ENCODE assay signal across 1 cellular context in the genomic region with DNA sequence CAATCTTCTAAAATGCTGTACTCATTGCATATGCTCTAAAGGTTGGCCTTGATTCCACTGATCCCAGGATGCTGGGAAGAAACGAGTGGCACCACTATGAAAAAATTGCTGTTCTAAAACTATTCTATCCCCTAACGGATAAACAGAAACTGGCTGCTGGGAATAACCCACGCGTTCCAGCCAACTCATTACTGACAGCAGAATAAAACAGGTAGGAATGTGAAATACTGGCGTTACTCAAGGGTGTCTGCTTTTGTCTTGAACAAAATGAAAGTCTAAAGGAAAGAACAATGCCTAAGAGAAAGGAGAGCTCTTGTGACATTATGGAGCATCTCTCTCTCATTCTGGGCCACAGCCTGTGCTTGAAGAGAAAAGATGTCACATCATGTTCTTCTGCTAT.
TF ChIP-seq lines count a peak whose summit lies in the region.

No MANE protein-coding gene starts in this region.

TF ChIP-seq in GM23338, 12 proteins besides CTCF, POLR2A, EP300 and RAD21 (continued from another document):
- TF ChIP-seq POLR2AphosphoS5 (IDR thresholded peaks at IDR 0.05; ENCODE audit: low read depth), result no peak
- no peak for TF ChIP-seq NANOG (IDR thresholded peaks at IDR 0.05; ENCODE audit: borderline replicate concordance)
- TF ChIP-seq, protein P1, sequence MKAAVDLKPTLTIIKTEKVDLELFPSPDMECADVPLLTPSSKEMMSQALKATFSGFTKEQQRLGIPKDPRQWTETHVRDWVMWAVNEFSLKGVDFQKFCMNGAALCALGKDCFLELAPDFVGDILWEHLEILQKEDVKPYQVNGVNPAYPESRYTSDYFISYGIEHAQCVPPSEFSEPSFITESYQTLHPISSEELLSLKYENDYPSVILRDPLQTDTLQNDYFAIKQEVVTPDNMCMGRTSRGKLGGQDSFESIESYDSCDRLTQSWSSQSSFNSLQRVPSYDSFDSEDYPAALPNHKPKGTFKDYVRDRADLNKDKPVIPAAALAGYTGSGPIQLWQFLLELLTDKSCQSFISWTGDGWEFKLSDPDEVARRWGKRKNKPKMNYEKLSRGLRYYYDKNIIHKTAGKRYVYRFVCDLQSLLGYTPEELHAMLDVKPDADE (IDR thresholded peaks at IDR 0.05), result no peak
- TF ChIP-seq, protein P2, sequence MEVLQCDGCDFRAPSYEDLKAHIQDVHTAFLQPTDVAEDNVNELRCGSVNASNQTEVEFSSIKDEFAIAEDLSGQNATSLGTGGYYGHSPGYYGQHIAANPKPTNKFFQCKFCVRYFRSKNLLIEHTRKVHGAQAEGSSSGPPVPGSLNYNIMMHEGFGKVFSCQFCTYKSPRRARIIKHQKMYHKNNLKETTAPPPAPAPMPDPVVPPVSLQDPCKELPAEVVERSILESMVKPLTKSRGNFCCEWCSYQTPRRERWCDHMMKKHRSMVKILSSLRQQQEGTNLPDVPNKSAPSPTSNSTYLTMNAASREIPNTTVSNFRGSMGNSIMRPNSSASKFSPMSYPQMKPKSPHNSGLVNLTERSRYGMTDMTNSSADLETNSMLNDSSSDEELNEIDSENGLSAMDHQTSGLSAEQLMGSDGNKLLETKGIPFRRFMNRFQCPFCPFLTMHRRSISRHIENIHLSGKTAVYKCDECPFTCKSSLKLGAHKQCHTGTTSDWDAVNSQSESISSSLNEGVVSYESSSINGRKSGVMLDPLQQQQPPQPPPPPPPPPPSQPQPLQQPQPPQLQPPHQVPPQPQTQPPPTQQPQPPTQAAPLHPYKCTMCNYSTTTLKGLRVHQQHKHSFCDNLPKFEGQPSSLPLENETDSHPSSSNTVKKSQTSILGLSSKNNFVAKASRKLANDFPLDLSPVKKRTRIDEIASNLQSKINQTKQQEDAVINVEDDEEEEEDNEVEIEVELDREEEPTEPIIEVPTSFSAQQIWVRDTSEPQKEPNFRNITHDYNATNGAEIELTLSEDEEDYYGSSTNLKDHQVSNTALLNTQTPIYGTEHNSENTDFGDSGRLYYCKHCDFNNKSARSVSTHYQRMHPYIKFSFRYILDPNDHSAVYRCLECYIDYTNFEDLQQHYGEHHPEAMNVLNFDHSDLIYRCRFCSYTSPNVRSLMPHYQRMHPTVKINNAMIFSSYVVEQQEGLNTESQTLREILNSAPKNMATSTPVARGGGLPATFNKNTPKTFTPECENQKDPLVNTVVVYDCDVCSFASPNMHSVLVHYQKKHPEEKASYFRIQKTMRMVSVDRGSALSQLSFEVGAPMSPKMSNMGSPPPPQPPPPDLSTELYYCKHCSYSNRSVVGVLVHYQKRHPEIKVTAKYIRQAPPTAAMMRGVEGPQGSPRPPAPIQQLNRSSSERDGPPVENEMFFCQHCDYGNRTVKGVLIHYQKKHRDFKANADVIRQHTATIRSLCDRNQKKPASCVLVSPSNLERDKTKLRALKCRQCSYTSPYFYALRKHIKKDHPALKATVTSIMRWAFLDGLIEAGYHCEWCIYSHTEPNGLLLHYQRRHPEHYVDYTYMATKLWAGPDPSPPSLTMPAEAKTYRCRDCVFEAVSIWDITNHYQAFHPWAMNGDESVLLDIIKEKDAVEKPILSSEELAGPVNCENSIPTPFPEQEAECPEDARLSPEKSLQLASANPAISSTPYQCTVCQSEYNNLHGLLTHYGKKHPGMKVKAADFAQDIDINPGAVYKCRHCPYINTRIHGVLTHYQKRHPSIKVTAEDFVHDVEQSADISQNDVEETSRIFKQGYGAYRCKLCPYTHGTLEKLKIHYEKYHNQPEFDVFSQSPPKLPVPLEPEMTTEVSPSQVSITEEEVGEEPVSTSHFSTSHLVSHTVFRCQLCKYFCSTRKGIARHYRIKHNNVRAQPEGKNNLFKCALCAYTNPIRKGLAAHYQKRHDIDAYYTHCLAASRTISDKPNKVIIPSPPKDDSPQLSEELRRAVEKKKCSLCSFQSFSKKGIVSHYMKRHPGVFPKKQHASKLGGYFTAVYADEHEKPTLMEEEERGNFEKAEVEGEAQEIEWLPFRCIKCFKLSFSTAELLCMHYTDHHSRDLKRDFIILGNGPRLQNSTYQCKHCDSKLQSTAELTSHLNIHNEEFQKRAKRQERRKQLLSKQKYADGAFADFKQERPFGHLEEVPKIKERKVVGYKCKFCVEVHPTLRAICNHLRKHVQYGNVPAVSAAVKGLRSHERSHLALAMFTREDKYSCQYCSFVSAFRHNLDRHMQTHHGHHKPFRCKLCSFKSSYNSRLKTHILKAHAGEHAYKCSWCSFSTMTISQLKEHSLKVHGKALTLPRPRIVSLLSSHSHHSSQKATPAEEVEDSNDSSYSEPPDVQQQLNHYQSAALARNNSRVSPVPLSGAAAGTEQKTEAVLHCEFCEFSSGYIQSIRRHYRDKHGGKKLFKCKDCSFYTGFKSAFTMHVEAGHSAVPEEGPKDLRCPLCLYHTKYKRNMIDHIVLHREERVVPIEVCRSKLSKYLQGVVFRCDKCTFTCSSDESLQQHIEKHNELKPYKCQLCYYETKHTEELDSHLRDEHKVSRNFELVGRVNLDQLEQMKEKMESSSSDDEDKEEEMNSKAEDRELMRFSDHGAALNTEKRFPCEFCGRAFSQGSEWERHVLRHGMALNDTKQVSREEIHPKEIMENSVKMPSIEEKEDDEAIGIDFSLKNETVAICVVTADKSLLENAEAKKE (CRISPR knock-in tag; IDR thresholded peaks at IDR 0.05), result no peak
- TF ChIP-seq ZNF114 (CRISPR knock-in tag; IDR thresholded peaks at IDR 0.05), result no peak
- no peak for TF ChIP-seq CREB1 (CRISPR knock-in tag; IDR thresholded peaks at IDR 0.05; ENCODE audit: low read depth)
- TF ChIP-seq EZH2phosphoT487 (IDR thresholded peaks at IDR 0.05; ENCODE audit: unreplicated experiment), result no peak
